Comparison of ENCODE assay signal across 23 cellular contexts in genomic region chr7:1246170-1246870, GRCh38. TPM values are rescaled to one million over a fixed set of nuclear protein-coding genes. Genes with fewer than 3 reads are reported as not detected.
A peak's percentile ranks its signal among the peaks of the same experiment; 100 is the strongest.
DNase-seq lines count a peak whose midpoint lies in the region; ATAC-seq and TF ChIP-seq lines count a peak whose summit lies in the region.
"Had no signal": no experiment of that assay in that cellular context is flagged by ENCODE, and none has a peak within 500 bp of the region (broad histone marks: within the 10 kb centered on the region; RNA-seq: fewer than 3 reads in every experiment).

No MANE protein-coding gene starts in this region.

- POLR2A ChIA-PET in SK-N-SH (lab: Yijun Ruan, JAX): no interaction called here
- POLR2A ChIA-PET in CD8-positive, alpha-beta T cell (lab: Charles Lee): no interaction called here
- POLR2A ChIA-PET in naive thymus-derived CD4-positive, alpha-beta T cell (lab: Charles Lee): no interaction called here

- TF ChIP-seq EP300 in SK-N-SH (IDR thresholded peaks at IDR 0.05; ENCODE audit: borderline replicate concordance in 1 of 2, low read depth in 1 of 2, low read length in 1 of 2): no peak

- peaks cover 66% of the 10 kb centered on the region for H3K27me3 Mint-ChIP-seq in CD8-positive, alpha-beta T cell (ENCODE audit: low read depth)
- peaks cover 77% of the 10 kb centered on the region for H3K27me3 Mint-ChIP-seq in central memory CD8-positive, alpha-beta T cell
- peaks cover 66 to 78% (median 69%) of the 10 kb centered on the region in 5 donors for H3K27me3 Mint-ChIP-seq in naive thymus-derived CD4-positive, alpha-beta T cell

- CTCF ChIA-PET in SK-N-SH (lab: Yijun Ruan, JAX): interaction anchor here (0.6 to 3.1 kb wide), 7 partner anchors 16 to 228 kb away, joined by 3 to 24 read pairs (median 4); no protein-coding TSS in a partner anchor
- CTCF ChIA-PET in CD8-positive, alpha-beta T cell (lab: Charles Lee): no interaction called here
- CTCF ChIA-PET in naive thymus-derived CD4-positive, alpha-beta T cell (lab: Charles Lee): no interaction called here

- no peak overlapping the region for H2AFZ ChIP-seq in SK-N-SH (ENCODE audit: low read depth)

- no peak overlapping the region for H3K4me2 ChIP-seq in SK-N-SH

- peaks cover 95% of the 10 kb centered on the region for H3K27me3 ChIP-seq in SK-N-SH (ENCODE audit: insufficient read depth)
- peaks cover 55% of the 10 kb centered on the region for H3K27me3 ChIP-seq in CD8-positive, alpha-beta T cell (ENCODE audit: insufficient read depth, low read length)
- H3K27me3 ChIP-seq in naive thymus-derived CD4-positive, alpha-beta T cell (ENCODE audit: control insufficient read depth in 2 of 2, insufficient read depth in 2 of 2, low read length in 2 of 2): peaks cover 10 to 35% of the 10 kb centered on the region in 2 donors

- H3K36me3 ChIP-seq in SK-N-SH (replicated peaks in 1 of 2; ENCODE audit: control insufficient read depth in 1 of 2, insufficient read depth in 2 of 2, low read length in 1 of 2): no peaks in the 10 kb centered on the region
- no peaks in the 10 kb centered on the region for H3K36me3 ChIP-seq in CD8-positive, alpha-beta T cell (ENCODE audit: insufficient read depth, low read length)
- H3K36me3 ChIP-seq in naive thymus-derived CD4-positive, alpha-beta T cell (ENCODE audit: control insufficient read depth in 2 of 3, insufficient read depth in 3 of 3, low read length in 3 of 3): no peaks in the 10 kb centered on the region
- H3K36me3 ChIP-seq: gastrocnemius medialis, sigmoid colon had no signal

- H3K9ac ChIP-seq in SK-N-SH: no peak overlapping the region

- H4K20me1 ChIP-seq in SK-N-SH (ENCODE audit: insufficient read depth): peaks cover 63% of the 10 kb centered on the region

- no peak overlapping the region for H3K27ac ChIP-seq in SK-N-SH (ENCODE audit: low read depth in 2 of 2, low read length in 1 of 2)
- no peak overlapping the region for H3K27ac ChIP-seq in CD8-positive, alpha-beta T cell (ENCODE audit: low read depth, low read length)
- no peak overlapping the region for H3K27ac ChIP-seq in naive thymus-derived CD4-positive, alpha-beta T cell (ENCODE audit: low read depth, low read length)
- H3K27ac ChIP-seq: 22Rv1, gastrocnemius medialis, sigmoid colon had no signal

- DNase-seq in SK-N-SH: no peak
- DNase-seq in CD8-positive, alpha-beta T cell: no peak
- no peak for DNase-seq in central memory CD8-positive, alpha-beta T cell (ENCODE audit: low spot score in 2 of 2)
- DNase-seq in naive thymus-derived CD4-positive, alpha-beta T cell: no peak
- DNase-seq: activated T-cell treated with anti-CD3 and anti-CD28 coated beads, Interleukin-2, amount 50 U/mL, for 1 hour; Calu3; gastrocnemius medialis; H9; left colon; NCI-H1105; NCI-H2081 treated with DMSO at 0.1 percent for 48 hours; sigmoid colon; stimulated activated naive CD4-positive, alpha-beta T cell treated with Interleukin-2 at 50 U/mL for 16 hours had no signal

- no peaks in the 10 kb centered on the region for H3K36me3 Mint-ChIP-seq in CD8-positive, alpha-beta T cell
- peaks cover 10% of the 10 kb centered on the region for H3K36me3 Mint-ChIP-seq in central memory CD8-positive, alpha-beta T cell (ENCODE audit: insufficient read depth)
- H3K36me3 Mint-ChIP-seq in naive thymus-derived CD4-positive, alpha-beta T cell: no peaks in the 10 kb centered on the region
- H3K36me3 Mint-ChIP-seq: type B pancreatic cell had no signal

- H3F3A ChIP-seq in SK-N-SH (replicated peaks; ENCODE audit: insufficient read depth): peaks cover 16% of the 10 kb centered on the region

- no peak for ATAC-seq in SK-N-SH treated with all-trans-retinoic acid at 6 μM for 48 hours
- no peak for ATAC-seq in CD8-positive, alpha-beta T cell
- ATAC-seq in central memory CD8-positive, alpha-beta T cell (replicated peaks; ENCODE audit: extremely low read depth, poor library complexity, severe bottlenecking): no peak
- ATAC-seq in naive thymus-derived CD4-positive, alpha-beta T cell: no peak
- no peak for ATAC-seq in GM21825 (IDR thresholded peaks at IDR 0.05; ENCODE audit: unreplicated experiment)
- ATAC-seq in GM19395 (IDR thresholded peaks at IDR 0.05; ENCODE audit: unreplicated experiment): no peak
- ATAC-seq in HG03469 (IDR thresholded peaks at IDR 0.05; ENCODE audit: unreplicated experiment): no peak
- ATAC-seq: esophagus mucosa, gastrocnemius medialis, left colon had no signal

- H3K79me2 ChIP-seq in SK-N-SH (ENCODE audit: insufficient read depth): no peaks in the 10 kb centered on the region

- no peak for TF ChIP-seq RAD21 in SK-N-SH (IDR thresholded peaks at IDR 0.05; ENCODE audit: low read length)

- H3K9me2 ChIP-seq in SK-N-SH: no peaks in the 10 kb centered on the region

- TF ChIP-seq CTCF in SK-N-SH (IDR thresholded peaks at IDR 0.05): no peak
- no peak for TF ChIP-seq CTCF in CD8-positive, alpha-beta T cell (IDR thresholded peaks at IDR 0.05)

- no peaks in the 10 kb centered on the region for H3K9me3 Mint-ChIP-seq in CD8-positive, alpha-beta T cell
- no peaks in the 10 kb centered on the region for H3K9me3 Mint-ChIP-seq in central memory CD8-positive, alpha-beta T cell
- peaks cover 0 to 1% (median 0%) of the 10 kb centered on the region in 11 donors for H3K9me3 Mint-ChIP-seq in naive thymus-derived CD4-positive, alpha-beta T cell
- H3K9me3 Mint-ChIP-seq: type B pancreatic cell had no signal

- no peak overlapping the region for H3K4me3 ChIP-seq in SK-N-SH (ENCODE audit: low read depth in 2 of 2, low read length in 1 of 2)
- no peak overlapping the region for H3K4me3 ChIP-seq in CD8-positive, alpha-beta T cell (ENCODE audit: low read depth, low read length)
- no peak overlapping the region for H3K4me3 ChIP-seq in naive thymus-derived CD4-positive, alpha-beta T cell (ENCODE audit: low read length)
- H3K4me3 ChIP-seq: gastrocnemius medialis, sigmoid colon had no signal

- H3K4me1 Mint-ChIP-seq in CD8-positive, alpha-beta T cell (ENCODE audit: low read depth): peaks cover 18% of the 10 kb centered on the region
- H3K4me1 Mint-ChIP-seq in central memory CD8-positive, alpha-beta T cell: peaks cover 6% of the 10 kb centered on the region
- H3K4me1 Mint-ChIP-seq in naive thymus-derived CD4-positive, alpha-beta T cell: peaks cover 0 to 41% (median 23%) of the 10 kb centered on the region in 7 donors

- WGBS in SK-N-SH (ENCODE audit: low lambda C conversion rate): 15% methylated on average over 32 of the region's 48 CpGs

- no peaks in the 10 kb centered on the region for H3K9me3 ChIP-seq in SK-N-SH
- H3K9me3 ChIP-seq in CD8-positive, alpha-beta T cell (ENCODE audit: low read length): no peaks in the 10 kb centered on the region
- peaks cover 0 to 4% (median 0%) of the 10 kb centered on the region in 3 experiments for H3K9me3 ChIP-seq in naive thymus-derived CD4-positive, alpha-beta T cell (ENCODE audit: control insufficient read depth in 2 of 3, low read length in 3 of 3)
- H3K9me3 ChIP-seq: gastrocnemius medialis, sigmoid colon had no signal

- no peaks in the 10 kb centered on the region for H3K4me1 ChIP-seq in SK-N-SH (ENCODE audit: control insufficient read depth in 1 of 2, insufficient read depth in 2 of 2, low read depth in 1 of 2, low read length in 1 of 2)
- H3K4me1 ChIP-seq in CD8-positive, alpha-beta T cell (ENCODE audit: insufficient read depth, low read length): peaks cover 25% of the 10 kb centered on the region
- peaks cover 3 to 9% of the 10 kb centered on the region in 2 donors for H3K4me1 ChIP-seq in naive thymus-derived CD4-positive, alpha-beta T cell (ENCODE audit: control insufficient read depth in 2 of 2, insufficient read depth in 2 of 2, low read length in 2 of 2)

- H3K4me3 Mint-ChIP-seq in CD8-positive, alpha-beta T cell: peak overlapping the region; percentile 22
- H3K4me3 Mint-ChIP-seq in central memory CD8-positive, alpha-beta T cell: no peak overlapping the region
- peak overlapping the region in 7 of 10 donors; percentile 41 to 71 (median 64) for H3K4me3 Mint-ChIP-seq in naive thymus-derived CD4-positive, alpha-beta T cell
- H3K4me3 Mint-ChIP-seq: type B pancreatic cell had no signal

- intact Hi-C loops in CD8-positive, alpha-beta T cell (cut with DNase I, micrococcal nuclease): no loop called here
- intact Hi-C loops in naive thymus-derived CD4-positive, alpha-beta T cell (cut with micrococcal nuclease): no loop called here

- H3K27ac Mint-ChIP-seq in CD8-positive, alpha-beta T cell: no peak overlapping the region
- H3K27ac Mint-ChIP-seq in central memory CD8-positive, alpha-beta T cell (ENCODE audit: low read depth): peak overlapping the region; percentile 32
- H3K27ac Mint-ChIP-seq in naive thymus-derived CD4-positive, alpha-beta T cell: peak overlapping the region in 1 of 9 donors; percentile 72
- H3K27ac Mint-ChIP-seq: H9, type B pancreatic cell had no signal

TF ChIP-seq in SK-N-SH, 30 proteins besides CTCF, POLR2A, EP300 and RAD21:
- TF ChIP-seq TCF12 (IDR thresholded peaks at IDR 0.05) (no peak), EZH2phosphoT487 (IDR thresholded peaks at IDR 0.05; ENCODE audit: borderline replicate concordance, low read depth) (peak; percentile 99)

TF ChIP-seq in SK-N-SH treated with all-trans-retinoic acid at 6 μM for 48 hours, 23 proteins besides CTCF, POLR2A, EP300 and RAD21 (continues in another document):
- no peak for TF ChIP-seq CREB5 (CRISPR knock-in tag; IDR thresholded peaks at IDR 0.05; ENCODE audit: low read depth)
- TF ChIP-seq ZNF70 (CRISPR knock-in tag; IDR thresholded peaks at IDR 0.05): no peak
- TF ChIP-seq GLIS3 (CRISPR knock-in tag; IDR thresholded peaks at IDR 0.05): no peak

RNA-seq across cellular contexts. Expression of gene UNCX, which starts 13.6 kb away (rescaled TPM):
- polyA plus RNA-seq in SK-N-SH (2012; rRNA removed): not detected in 2 replicates
- not detected in 2 replicates for polyA plus RNA-seq in SK-N-SH (2012; cell fraction: cytosol; rRNA removed)
- polyA plus RNA-seq in SK-N-SH (2012; cell fraction: nucleus; rRNA removed): not detected in 2 replicates
- not detected for total RNA-seq in CD8-positive, alpha-beta T cell
- total RNA-seq in naive thymus-derived CD4-positive, alpha-beta T cell: not detected
- not detected for polyA plus RNA-seq in naive thymus-derived CD4-positive, alpha-beta T cell
- total RNA-seq: bronchial epithelial cell, Calu3, esophagus mucosa, gastrocnemius medialis, H9, left colon, NCI-H460, osteoblast, sigmoid colon had no signal
- polyA plus RNA-seq: sigmoid colon had no signal
